23 cellular contexts compared by ENCODE assay signal in the genomic region with DNA sequence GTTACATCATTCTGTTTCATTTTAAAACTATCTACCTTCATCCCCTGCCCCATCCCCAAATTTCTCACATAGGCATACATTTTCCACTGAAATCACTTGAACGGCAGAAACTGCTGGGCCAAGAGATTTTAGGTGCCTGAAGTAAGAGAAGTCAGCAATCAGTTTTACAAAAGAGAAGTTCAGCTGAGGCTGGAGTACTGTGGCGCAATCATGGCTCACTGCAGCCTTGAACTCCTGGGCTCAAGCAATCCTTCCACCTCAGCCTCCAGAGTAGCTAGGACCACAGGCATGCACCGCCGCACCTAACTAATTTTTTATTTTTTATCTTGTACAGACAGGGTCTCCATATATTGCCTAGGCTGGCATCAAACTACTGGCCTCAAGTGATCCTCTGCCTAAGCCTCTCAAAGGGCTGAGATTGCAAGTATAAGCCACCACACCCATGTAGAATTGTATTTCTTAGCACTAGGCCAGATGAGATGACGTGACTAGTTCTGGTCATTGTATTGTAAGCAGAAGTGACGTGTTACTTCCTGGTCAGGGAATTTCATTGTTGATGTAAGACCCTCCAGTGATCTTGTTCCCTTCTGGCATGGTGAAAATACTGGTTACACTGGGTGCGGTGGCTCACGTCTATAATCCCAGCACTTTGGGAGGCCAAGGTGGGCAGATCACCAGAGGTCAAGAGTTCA. TPM values are rescaled to one million over a fixed set of nuclear protein-coding genes. Genes with fewer than 3 reads are reported as not detected.
DNase-seq lines count a peak whose midpoint lies in the region; ATAC-seq and TF ChIP-seq lines count a peak whose summit lies in the region.
"Had no signal": no experiment of that assay in that cellular context is flagged by ENCODE, and none has a peak within 500 bp of the region (broad histone marks: within the 10 kb centered on the region; RNA-seq: fewer than 3 reads in every experiment).

No MANE protein-coding gene starts in this region.

- H3K36me3 ChIP-seq in transverse colon: no peaks in the 10 kb centered on the region
- H3K36me3 ChIP-seq: BLaER1 had no signal

- no peaks in the 10 kb centered on the region for H3K4me1 ChIP-seq in transverse colon
- H3K4me1 ChIP-seq: BLaER1, parathyroid adenoma had no signal

- no peaks in the 10 kb centered on the region for H3K36me3 Mint-ChIP-seq in effector memory CD8-positive, alpha-beta T cell (ENCODE audit: insufficient read depth)
- no peaks in the 10 kb centered on the region for H3K36me3 Mint-ChIP-seq in natural killer cell treated with Interleukin-12 subunit alpha and Interleukin-12 subunit beta and Interleukin-15 and Interleukin-18, amount 100 ng/mL, for 72 hours
- H3K36me3 Mint-ChIP-seq: type B pancreatic cell had no signal

- no peaks in the 10 kb centered on the region for H3K27me3 Mint-ChIP-seq in effector memory CD8-positive, alpha-beta T cell
- H3K27me3 Mint-ChIP-seq in natural killer cell treated with Interleukin-12 subunit alpha and Interleukin-12 subunit beta and Interleukin-15 and Interleukin-18, amount 100 ng/mL, for 72 hours: no peaks in the 10 kb centered on the region
- H3K27me3 Mint-ChIP-seq: type B pancreatic cell had no signal

- TF ChIP-seq CTCF in transverse colon (IDR thresholded peaks at IDR 0.05): no peak
- TF ChIP-seq CTCF in GM13976 (IDR thresholded peaks at IDR 0.05; ENCODE audit: borderline replicate concordance, control extremely low read depth, extremely low read depth, insufficient read depth, missing control alignments): no peak

- no peak overlapping the region for H3K4me3 Mint-ChIP-seq in effector memory CD8-positive, alpha-beta T cell
- no peak overlapping the region for H3K4me3 Mint-ChIP-seq in natural killer cell treated with Interleukin-12 subunit alpha and Interleukin-12 subunit beta and Interleukin-15 and Interleukin-18, amount 100 ng/mL, for 72 hours
- H3K4me3 Mint-ChIP-seq: type B pancreatic cell had no signal

- H3K9me3 ChIP-seq in transverse colon: no peaks in the 10 kb centered on the region
- H3K9me3 ChIP-seq: BLaER1 had no signal

- DNase-seq in SIG-M5 treated with dmso at 0.1 percent for 504 hours (lab: John Stamatoyannopoulos, UW; ENCODE audit: unreplicated experiment) (peak; percentile 69), SIG-M5 (lab: John Stamatoyannopoulos, UW) (no peak), left ventricle myocardium superior (no peak), transverse colon (peak; percentile 9), erythroblast (lab: John Stamatoyannopoulos, UW) (no peak), GM13976 (ENCODE audit: low spot score) (no peak)
- no peak for DNase-seq in effector memory CD8-positive, alpha-beta T cell
- DNase-seq in natural killer cell treated with Interleukin-12 subunit alpha and Interleukin-12 subunit beta and Interleukin-15 and Interleukin-18, amount 100 ng/mL, for 72 hours (ENCODE audit: low spot score): no peak
- DNase-seq: activated CD4-positive, CD25-positive, alpha-beta regulatory T cell; activated effector memory CD4-positive, alpha-beta T cell treated with Interleukin-2 at 50 U/mL for 16 hours; DMS 273 treated with DMSO at 0.1 percent for 48 hours; NCI-H1048; NCI-H2081 treated with DMSO at 0.1 percent for 48 hours; NCI-H526 treated with DMSO at 0.1 percent for 48 hours; stimulated activated naive CD4-positive, alpha-beta T cell treated with Interleukin-2 at 50 U/mL for 16 hours had no signal

- in situ Hi-C loops in transverse colon (cut with MboI; ENCODE audit: low pct_ligation_motif_present in 1 of 4, low pct_unique_long_range_greater_than_20kb in 1 of 4, low sequenced_read_pairs in 3 of 4) (no loop called here), GM13976 (cut with MboI; ENCODE audit: low sequenced_read_pairs, unreplicated experiment) (no loop called here)

- H3K27ac Mint-ChIP-seq in effector memory CD8-positive, alpha-beta T cell: no peak overlapping the region
- H3K27ac Mint-ChIP-seq in natural killer cell treated with Interleukin-12 subunit alpha and Interleukin-12 subunit beta and Interleukin-15 and Interleukin-18, amount 100 ng/mL, for 72 hours: no peak overlapping the region
- H3K27ac Mint-ChIP-seq: type B pancreatic cell had no signal

- intact Hi-C loops in left ventricle myocardium superior (cut with micrococcal nuclease): no loop called here
- intact Hi-C loops in transverse colon (cut with DNase I; ENCODE audit: low total_unique reads): no loop called here

- peak; percentile 17 for ATAC-seq in effector memory CD8-positive, alpha-beta T cell (replicated peaks)
- ATAC-seq in left ventricle myocardium superior: peak; percentile 45
- ATAC-seq in natural killer cell treated with Interleukin-12 subunit alpha and Interleukin-12 subunit beta and Interleukin-15 and Interleukin-18, amount 100 ng/mL, for 72 hours: no peak

- TF ChIP-seq EP300 in transverse colon (IDR thresholded peaks at IDR 0.05; ENCODE audit: low read depth): no peak

- H3K27ac ChIP-seq in transverse colon: no peak overlapping the region
- H3K27ac ChIP-seq: 22Rv1, BLaER1, hepatocyte, parathyroid adenoma had no signal

- no peak for TF ChIP-seq POLR2A in transverse colon (IDR thresholded peaks at IDR 0.05)
- TF ChIP-seq POLR2A in erythroblast (IDR thresholded peaks at IDR 0.05; ENCODE audit: low read length): no peak

- H3K4me3 ChIP-seq in transverse colon: no peak overlapping the region
- H3K4me3 ChIP-seq: BLaER1, hepatocyte had no signal

- H3K4me1 Mint-ChIP-seq in effector memory CD8-positive, alpha-beta T cell (ENCODE audit: low read depth in 2 of 2): no peaks in the 10 kb centered on the region
- H3K4me1 Mint-ChIP-seq in natural killer cell treated with Interleukin-12 subunit alpha and Interleukin-12 subunit beta and Interleukin-15 and Interleukin-18, amount 100 ng/mL, for 72 hours (ENCODE audit: low read depth in 2 of 2): no peaks in the 10 kb centered on the region

- H3K9me3 Mint-ChIP-seq in effector memory CD8-positive, alpha-beta T cell: no peaks in the 10 kb centered on the region
- H3K9me3 Mint-ChIP-seq in natural killer cell treated with Interleukin-12 subunit alpha and Interleukin-12 subunit beta and Interleukin-15 and Interleukin-18, amount 100 ng/mL, for 72 hours: no peaks in the 10 kb centered on the region
- H3K9me3 Mint-ChIP-seq: type B pancreatic cell had no signal

- 75 to 86% methylated on average over 4 to 8 of the region's 8 CpGs for WGBS in transverse colon (ENCODE audit: low coverage in 1 of 2), 2 donors

- no peaks in the 10 kb centered on the region for H3K27me3 ChIP-seq in transverse colon
- H3K27me3 ChIP-seq: BLaER1, hepatocyte had no signal

RNA-seq across cellular contexts. Expression of a gene that starts 7.1 kb away (rescaled TPM):
- not detected for total RNA-seq in left ventricle myocardium superior
- not detected for total RNA-seq in transverse colon
- not detected for total RNA-seq in natural killer cell treated with Interleukin-12 subunit alpha and Interleukin-12 subunit beta and Interleukin-15 and Interleukin-18, amount 100 ng/mL, for 72 hours
- total RNA-seq: epithelial cell of proximal tubule, hepatocyte, kidney epithelial cell, mucosa of gallbladder had no signal

RNA-seq across cellular contexts. Expression of a gene that starts 34.2 kb away (rescaled TPM):
- total RNA-seq in left ventricle myocardium superior (not detected), transverse colon (1 to 10 TPM in 2 of 4 donors, under 1 TPM in 1, not detected in 1; 1.00 to 6.5 (median 1.1) TPM)
- total RNA-seq in natural killer cell treated with Interleukin-12 subunit alpha and Interleukin-12 subunit beta and Interleukin-15 and Interleukin-18, amount 100 ng/mL, for 72 hours: not detected
- total RNA-seq: kidney epithelial cell had no signal

Comparison
In these comparisons a context has a peak if more than half of its experiments do, and no peak if none do; other contexts are left out.
1. DNase-seq: peak in SIG-M5 treated with dmso at 0.1 percent for 504 hours (single experiment) and transverse colon (single experiment); none in SIG-M5 (single experiment), effector memory CD8-positive, alpha-beta T cell (0 of 3), left ventricle myocardium superior (single experiment), erythroblast (0 of 2), GM13976 (single experiment) and natural killer cell treated with Interleukin-12 subunit alpha and Interleukin-12 subunit beta and Interleukin-15 and Interleukin-18, amount 100 ng/mL, for 72 hours (single experiment).
2. ATAC-seq: peak in effector memory CD8-positive, alpha-beta T cell (single experiment) and left ventricle myocardium superior (single experiment); none in natural killer cell treated with Interleukin-12 subunit alpha and Interleukin-12 subunit beta and Interleukin-15 and Interleukin-18, amount 100 ng/mL, for 72 hours (0 of 2).